ENCODE assay signal across 1 cellular context in genomic region chr13:29509999-29510586, GRCh38.
TF ChIP-seq lines count a peak whose summit lies in the region.

No MANE protein-coding gene starts in this region.

TF ChIP-seq in HepG2, 621 proteins besides CTCF, POLR2A, EP300 and RAD21 (continued from another document):
- TF ChIP-seq, protein P1, sequence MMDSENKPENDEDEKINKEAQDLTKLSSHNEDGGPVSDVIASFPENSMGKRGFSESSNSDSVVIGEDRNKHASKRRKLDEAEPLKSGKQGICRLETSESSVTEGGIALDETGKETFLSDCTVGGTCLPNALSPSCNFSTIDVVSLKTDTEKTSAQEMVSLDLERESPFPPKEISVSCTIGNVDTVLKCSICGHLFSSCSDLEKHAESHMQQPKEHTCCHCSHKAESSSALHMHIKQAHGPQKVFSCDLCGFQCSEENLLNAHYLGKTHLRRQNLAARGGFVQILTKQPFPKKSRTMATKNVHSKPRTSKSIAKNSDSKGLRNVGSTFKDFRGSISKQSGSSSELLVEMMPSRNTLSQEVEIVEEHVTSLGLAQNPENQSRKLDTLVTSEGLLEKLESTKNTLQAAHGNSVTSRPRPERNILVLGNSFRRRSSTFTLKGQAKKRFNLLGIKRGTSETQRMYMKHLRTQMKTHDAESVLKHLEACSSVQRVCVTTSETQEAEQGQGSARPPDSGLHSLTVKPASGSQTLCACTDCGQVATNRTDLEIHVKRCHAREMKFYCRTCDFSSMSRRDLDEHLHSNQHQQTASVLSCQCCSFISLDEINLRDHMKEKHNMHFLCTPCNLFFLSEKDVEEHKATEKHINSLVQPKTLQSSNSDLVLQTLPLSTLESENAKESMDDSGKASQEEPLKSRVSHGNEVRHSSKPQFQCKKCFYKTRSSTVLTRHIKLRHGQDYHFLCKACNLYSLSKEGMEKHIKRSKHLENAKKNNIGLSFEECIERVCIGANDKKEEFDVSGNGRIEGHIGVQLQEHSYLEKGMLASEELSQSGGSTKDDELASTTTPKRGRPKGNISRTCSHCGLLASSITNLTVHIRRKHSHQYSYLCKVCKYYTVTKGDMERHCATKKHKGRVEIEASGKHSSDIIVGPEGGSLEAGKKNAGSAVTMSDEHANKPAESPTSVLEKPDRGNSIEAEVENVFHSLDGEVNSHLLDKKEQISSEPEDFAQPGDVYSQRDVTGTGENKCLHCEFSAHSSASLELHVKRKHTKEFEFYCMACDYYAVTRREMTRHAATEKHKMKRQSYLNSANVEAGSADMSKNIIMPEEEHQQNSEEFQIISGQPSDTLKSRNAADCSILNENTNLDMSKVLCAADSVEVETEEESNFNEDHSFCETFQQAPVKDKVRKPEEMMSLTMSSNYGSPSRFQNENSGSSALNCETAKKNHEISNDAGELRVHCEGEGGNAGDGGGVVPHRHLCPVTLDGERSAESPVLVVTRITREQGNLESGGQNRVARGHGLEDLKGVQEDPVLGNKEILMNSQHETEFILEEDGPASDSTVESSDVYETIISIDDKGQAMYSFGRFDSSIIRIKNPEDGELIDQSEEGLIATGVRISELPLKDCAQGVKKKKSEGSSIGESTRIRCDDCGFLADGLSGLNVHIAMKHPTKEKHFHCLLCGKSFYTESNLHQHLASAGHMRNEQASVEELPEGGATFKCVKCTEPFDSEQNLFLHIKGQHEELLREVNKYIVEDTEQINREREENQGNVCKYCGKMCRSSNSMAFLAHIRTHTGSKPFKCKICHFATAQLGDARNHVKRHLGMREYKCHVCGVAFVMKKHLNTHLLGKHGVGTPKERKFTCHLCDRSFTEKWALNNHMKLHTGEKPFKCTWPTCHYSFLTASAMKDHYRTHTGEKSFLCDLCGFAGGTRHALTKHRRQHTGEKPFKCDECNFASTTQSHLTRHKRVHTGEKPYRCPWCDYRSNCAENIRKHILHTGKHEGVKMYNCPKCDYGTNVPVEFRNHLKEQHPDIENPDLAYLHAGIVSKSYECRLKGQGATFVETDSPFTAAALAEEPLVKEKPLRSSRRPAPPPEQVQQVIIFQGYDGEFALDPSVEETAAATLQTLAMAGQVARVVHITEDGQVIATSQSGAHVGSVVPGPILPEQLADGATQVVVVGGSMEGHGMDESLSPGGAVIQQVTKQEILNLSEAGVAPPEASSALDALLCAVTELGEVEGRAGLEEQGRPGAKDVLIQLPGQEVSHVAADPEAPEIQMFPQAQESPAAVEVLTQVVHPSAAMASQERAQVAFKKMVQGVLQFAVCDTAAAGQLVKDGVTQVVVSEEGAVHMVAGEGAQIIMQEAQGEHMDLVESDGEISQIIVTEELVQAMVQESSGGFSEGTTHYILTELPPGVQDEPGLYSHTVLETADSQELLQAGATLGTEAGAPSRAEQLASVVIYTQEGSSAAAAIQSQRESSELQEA (CRISPR knock-in tag; IDR thresholded peaks at IDR 0.05; ENCODE audit: not compliant biosample characterization), result no peak
- TF ChIP-seq ZNF318 (CRISPR knock-in tag; IDR thresholded peaks at IDR 0.05) (no peak), NCOR1 (IDR thresholded peaks at IDR 0.05; ENCODE audit: borderline replicate concordance, low read length) (no peak), RFX5 (IDR thresholded peaks at IDR 0.05; ENCODE audit: low read depth, low read length) (no peak), NR3C1 (CRISPR knock-in tag; IDR thresholded peaks at IDR 0.05) (no peak), HMGA1 (CRISPR knock-in tag; conservative IDR thresholded peaks at IDR 0.05) (no peak), ZNF790 (CRISPR knock-in tag; IDR thresholded peaks at IDR 0.05; ENCODE audit: borderline replicate concordance) (no peak), KMT2B (CRISPR knock-in tag; IDR thresholded peaks at IDR 0.05) (no peak), RFXANK (CRISPR knock-in tag; IDR thresholded peaks at IDR 0.05) (no peak), SKIL (CRISPR knock-in tag; IDR thresholded peaks at IDR 0.05; ENCODE audit: borderline replicate concordance) (no peak), CBFB (CRISPR knock-in tag; IDR thresholded peaks at IDR 0.05) (no peak), DDIT3 (CRISPR knock-in tag; IDR thresholded peaks at IDR 0.05) (no peak), ELF3 (CRISPR knock-in tag; IDR thresholded peaks at IDR 0.05) (no peak), NFRKB (IDR thresholded peaks at IDR 0.05) (no peak)
- TF ChIP-seq, protein P2, sequence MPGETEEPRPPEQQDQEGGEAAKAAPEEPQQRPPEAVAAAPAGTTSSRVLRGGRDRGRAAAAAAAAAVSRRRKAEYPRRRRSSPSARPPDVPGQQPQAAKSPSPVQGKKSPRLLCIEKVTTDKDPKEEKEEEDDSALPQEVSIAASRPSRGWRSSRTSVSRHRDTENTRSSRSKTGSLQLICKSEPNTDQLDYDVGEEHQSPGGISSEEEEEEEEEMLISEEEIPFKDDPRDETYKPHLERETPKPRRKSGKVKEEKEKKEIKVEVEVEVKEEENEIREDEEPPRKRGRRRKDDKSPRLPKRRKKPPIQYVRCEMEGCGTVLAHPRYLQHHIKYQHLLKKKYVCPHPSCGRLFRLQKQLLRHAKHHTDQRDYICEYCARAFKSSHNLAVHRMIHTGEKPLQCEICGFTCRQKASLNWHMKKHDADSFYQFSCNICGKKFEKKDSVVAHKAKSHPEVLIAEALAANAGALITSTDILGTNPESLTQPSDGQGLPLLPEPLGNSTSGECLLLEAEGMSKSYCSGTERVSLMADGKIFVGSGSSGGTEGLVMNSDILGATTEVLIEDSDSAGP (CRISPR knock-in tag; IDR thresholded peaks at IDR 0.05; ENCODE audit: borderline replicate concordance), result no peak
